Comparison of ENCODE assay signal across 9 cellular contexts in the genomic region with DNA sequence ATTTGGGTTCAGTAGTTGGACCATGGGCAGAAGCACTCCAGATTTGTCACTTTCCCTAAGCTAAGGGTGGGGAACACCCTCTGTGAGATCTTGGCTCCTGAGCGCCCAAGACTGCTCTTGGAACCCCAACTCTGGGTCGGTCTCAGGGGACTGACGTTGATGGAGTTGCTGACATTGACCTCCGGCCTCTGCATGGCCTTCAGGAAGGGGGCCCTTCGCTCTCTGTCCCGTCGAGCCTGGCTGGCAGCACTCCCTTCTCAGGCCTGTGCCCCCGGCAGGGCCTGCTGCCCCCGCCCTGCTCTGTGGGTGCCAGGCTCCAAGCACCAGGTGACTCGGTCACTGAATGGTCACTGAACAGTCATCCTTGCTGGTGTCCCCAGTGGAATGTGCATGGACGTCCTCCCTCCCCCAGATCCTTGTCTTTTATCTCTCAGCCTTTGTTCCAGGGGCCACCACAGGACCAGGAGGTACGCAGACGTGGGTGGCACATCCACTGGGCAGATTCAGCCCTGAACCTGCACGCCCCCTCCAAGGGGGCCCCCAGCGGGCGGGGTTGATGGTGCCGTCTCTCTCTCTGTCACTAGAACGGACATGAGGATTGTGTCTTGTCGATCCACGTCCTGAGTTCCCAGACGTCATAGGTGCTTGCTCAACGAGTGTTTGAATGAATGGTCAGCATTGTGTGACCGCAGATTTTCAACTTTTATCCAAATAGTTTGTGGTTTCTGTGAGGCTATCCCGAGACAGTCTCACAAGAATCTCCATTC.
DNase-seq lines count a peak whose midpoint lies in the region; ATAC-seq and TF ChIP-seq lines count a peak whose summit lies in the region.
"Had no signal": no experiment of that assay in that cellular context is flagged by ENCODE, and none has a peak within 500 bp of the region (broad histone marks: within the 10 kb centered on the region; RNA-seq: fewer than 3 reads in every experiment).

No MANE protein-coding gene starts in this region.

- H3K9me3 Mint-ChIP-seq in H9: no peaks in the 10 kb centered on the region

- no peak overlapping the region for H2BK5ac ChIP-seq in H9 (ENCODE audit: insufficient read length, low read length)

- no CpG with 5 or more reads among the region's 24 CpGs for WGBS in H9 (ENCODE audit: extremely low coverage, insufficient read length, low lambda C conversion rate)

- no peak overlapping the region; a peak in 1 of 5 replicates for H3K4me3 Mint-ChIP-seq in H9

- no peak overlapping the region for H3K4ac ChIP-seq in H9 (ENCODE audit: low read depth, low read length)

- peaks cover 18% of the 10 kb centered on the region for H3K23me2 ChIP-seq in H9 (ENCODE audit: insufficient read length, low read depth, low read length, poor library complexity, severe bottlenecking)

- no peak overlapping the region for H4K8ac ChIP-seq in H9 (replicated peaks; ENCODE audit: insufficient read length, low read depth, low read length)

- H3K36me3 Mint-ChIP-seq in H9 (ENCODE audit: insufficient read depth in 1 of 3, low read depth in 3 of 3): peaks cover 0 to 5% (median 5%) of the 10 kb centered on the region in 3 experiments; a peak in 3 of 7 replicates

- H3K4me2 ChIP-seq in H9 (ENCODE audit: insufficient read depth, insufficient read length, low read length): no peak overlapping the region

- no peaks in the 10 kb centered on the region for H3K36me3 ChIP-seq in H7 (replicated peaks; ENCODE audit: control insufficient read depth, insufficient read depth, low read length)

- no peak overlapping the region for H2BK12ac ChIP-seq in H9 (ENCODE audit: insufficient read length, low read depth, low read length)

- no peaks in the 10 kb centered on the region for H3K9me3 ChIP-seq in H9 (ENCODE audit: control insufficient read depth, low read depth, low read length)

- H2AFZ ChIP-seq in H9 (ENCODE audit: low read length): no peak overlapping the region

- DNase-seq in H9 (no peak), foreskin keratinocyte (no peak), NCI-H524 treated with DMSO at 0.1 percent for 48 hours (lab: John Stamatoyannopoulos, UW) (no peak), NCI-H82 (lab: John Stamatoyannopoulos, UW) (no peak), coronary artery (ENCODE audit: low spot score) (no peak), H7 (no peak)
- DNase-seq in activated T-cell treated with anti-CD3 and anti-CD28 coated beads, Interleukin-2, amount 50 U/mL, for 48 hours: peak; percentile 63 to 69
- peak; percentile 61 for DNase-seq in stimulated activated CD8-positive, alpha-beta memory T cell treated with anti-CD3 and anti-CD28 coated beads, Interleukin-4, amount 100 ng/mL, for 48 hours
- DNase-seq: cerebellar nuclear complex had no signal

- peaks cover 14% of the 10 kb centered on the region for H3K79me1 ChIP-seq in H9 (ENCODE audit: insufficient read depth, low read depth, low read length, poor library complexity, severe bottlenecking)

- peaks cover 56 to 70% of the 10 kb centered on the region in 2 experiments for H3K4me1 Mint-ChIP-seq in H9

- no peaks in the 10 kb centered on the region; the same call in 1 of the 2 replicates for H3K27me3 Mint-ChIP-seq in H9 (ENCODE audit: low read depth)

- H3K27ac ChIP-seq in H9 (ENCODE audit: insufficient read length, low read depth, low read length) (no peak overlapping the region), foreskin keratinocyte (peak overlapping the region; percentile 86), coronary artery (no peak overlapping the region)

- H3K27me3 ChIP-seq in H9 (ENCODE audit: insufficient read depth, low read length) (no peaks in the 10 kb centered on the region), foreskin keratinocyte (no peaks in the 10 kb centered on the region), H7 (ENCODE audit: control insufficient read depth, insufficient read depth, low read length) (no peaks in the 10 kb centered on the region)

- H2BK15ac ChIP-seq in H9 (ENCODE audit: low read depth, low read length): no peak overlapping the region

- no peak overlapping the region for H3K23ac ChIP-seq in H9 (ENCODE audit: insufficient read length, low read depth, low read length)

- H2BK120ac ChIP-seq in H9 (ENCODE audit: low read depth, low read length, poor library complexity, severe bottlenecking): no peak overlapping the region

- ATAC-seq in foreskin keratinocyte: no peak

- H4K5ac ChIP-seq in H9 (ENCODE audit: insufficient read length, low read depth, low read length): no peak overlapping the region

- H3K9ac ChIP-seq in H9 (ENCODE audit: extremely low read depth, insufficient read length, low read length): no peak overlapping the region

- no peak overlapping the region for H3K18ac ChIP-seq in H9 (ENCODE audit: insufficient read length, low read depth, low read length)

- H3K27ac Mint-ChIP-seq in H9: peak overlapping the region; percentile 6 to 57 (median 53); a peak in 4 of 7 replicates

- no peak overlapping the region for H3K56ac ChIP-seq in H9 (ENCODE audit: insufficient read length, low read depth, low read length)

- H3K4me3 ChIP-seq in coronary artery (no peak overlapping the region), H7 (ENCODE audit: insufficient read depth, low read depth, low read length) (no peak overlapping the region)

- TF ChIP-seq CTCF in H9 (conservative IDR thresholded peaks at IDR 0.05) (no peak), foreskin keratinocyte (conservative IDR thresholded peaks at IDR 0.05) (no peak), coronary artery (IDR thresholded peaks at IDR 0.05) (no peak)

- H3T11ph ChIP-seq in H9 (ENCODE audit: low read length): no peak overlapping the region

- no peak overlapping the region for H2AK5ac ChIP-seq in H9 (ENCODE audit: insufficient read length, low read length)

- peaks cover 11% of the 10 kb centered on the region; the same call in 1 of the 2 replicates for H3K4me1 ChIP-seq in H9 (ENCODE audit: insufficient read depth, low read length)
- peaks cover 21% of the 10 kb centered on the region for H3K4me1 ChIP-seq in foreskin keratinocyte

- H2BK20ac ChIP-seq in H9 (ENCODE audit: low read depth, low read length, poor library complexity, severe bottlenecking): no peak overlapping the region

- peaks cover 13% of the 10 kb centered on the region; the same call in 1 of the 2 replicates for H3K79me2 ChIP-seq in H9 (ENCODE audit: insufficient read depth, low read length)

- H4K20me1 ChIP-seq in H9 (ENCODE audit: control insufficient read depth, insufficient read depth, insufficient read length): peaks cover 3% of the 10 kb centered on the region

- H4K91ac ChIP-seq in H9 (ENCODE audit: insufficient read length, low read depth, low read length): no peak overlapping the region

- no peak overlapping the region for H3K14ac ChIP-seq in H9 (ENCODE audit: insufficient read depth, low read length)

Comparison
In these comparisons a context has a peak if more than half of its experiments do, and no peak if none do; other contexts are left out.
1. DNase-seq: peak in activated T-cell treated with anti-CD3 and anti-CD28 coated beads, Interleukin-2, amount 50 U/mL, for 48 hours (2 of 2) and stimulated activated CD8-positive, alpha-beta memory T cell treated with anti-CD3 and anti-CD28 coated beads, Interleukin-4, amount 100 ng/mL, for 48 hours (single experiment); none in H9 (single experiment), foreskin keratinocyte (0 of 2), NCI-H524 treated with DMSO at 0.1 percent for 48 hours (single experiment), NCI-H82 (single experiment), coronary artery (single experiment) and H7 (single experiment).